ENCODE assay signal across 23 cellular contexts in genomic region chr10:48502791-48503190, GRCh38.
"Had no signal": no experiment of that assay in that cellular context is flagged by ENCODE, and none has a peak within 500 bp of the region (broad histone marks: within the 10 kb centered on the region; RNA-seq: fewer than 3 reads in every experiment).

No MANE protein-coding gene starts in this region.

- H3K9me3 ChIP-seq: ascending aorta, body of pancreas, Peyer's patch had no signal

- H3K36me3 Mint-ChIP-seq: activated naive CD4-positive, alpha-beta T cell treated with anti-CD3 and anti-CD28 coated beads, Interleukin-2, amount 50 U/mL, for 72 hours; WTC11 had no signal

- H3K27me3 Mint-ChIP-seq: activated naive CD8-positive, alpha-beta T cell treated with anti-CD3 and anti-CD28 coated beads, Interleukin-2, amount 50 U/mL, for 24 hours had no signal

- H3K27me3 ChIP-seq: ascending aorta, body of pancreas, Peyer's patch had no signal

- H3K4me1 Mint-ChIP-seq: activated CD4-positive, alpha-beta T cell treated with anti-CD3 and anti-CD28 coated beads, Interleukin-2, amount 10 ng/mL, durations not matched to agents 24 days and 14 days; central memory CD8-positive, alpha-beta T cell had no signal

- DNase-seq: activated CD4-positive, alpha-beta T cell treated with anti-CD3 and anti-CD28 coated beads, Interleukin-2, amount 10 ng/mL, durations not matched to agents 24 days and 14 days; activated CD4-positive, alpha-beta T cell treated with anti-CD3 and anti-CD28 coated beads, Interleukin-2, amount 50 U/mL, for 48 hours; activated naive CD4-positive, alpha-beta T cell treated with Interleukin-2 at 50 U/mL for 16 hours; activated naive CD8-positive, alpha-beta T cell treated with anti-CD3 and anti-CD28 coated beads, Interleukin-2, amount 50 U/mL, for 24 hours; activated T-cell treated with anti-CD3 and anti-CD28 coated beads, Interleukin-2, amount 50 U/mL, for 1 hour; amniotic stem cell; body of pancreas; NCI-H1092; NCI-H2029; NCI-H2107; NCI-H2171 treated with DMSO at 0.1 percent for 48 hours; NCI-H226; NCI-H526; NCI-H774; SHP77 treated with DMSO at 0.1 percent for 48 hours had no signal

- H3K27ac ChIP-seq: ascending aorta, body of pancreas, KMS-11, Peyer's patch had no signal

- H3K27ac Mint-ChIP-seq: activated CD4-positive, alpha-beta T cell treated with anti-CD3 and anti-CD28 coated beads, Interleukin-2, amount 10 ng/mL, durations not matched to agents 24 days and 14 days; activated naive CD4-positive, alpha-beta T cell treated with anti-CD3 and anti-CD28 coated beads, Interleukin-2, amount 50 U/mL, for 72 hours; activated naive CD8-positive, alpha-beta T cell treated with anti-CD3 and anti-CD28 coated beads, Interleukin-2, amount 50 U/mL, for 24 hours; activated T-helper 1 cell treated with anti-CD3 and anti-CD28 coated beads, Interleukin-12 subunit alpha, Interleukin-12 subunit beta, Interleukin-2, Interleukin-4 antibody, amounts not matched to agents 30 ng/mL and 10 ng/mL and 1 ng/mL, durations not matched to agents 14 hours and 24 hours and 36 hours; T-helper 1 cell treated with Interleukin-12 subunit alpha and Interleukin-12 subunit beta and Interleukin-4 antibody, amounts not matched to agents 30 μg/mL and 1 μg/mL, for 36 hours; WTC11 had no signal

- H3K36me3 ChIP-seq: ascending aorta, Peyer's patch had no signal

- H3K4me3 ChIP-seq: ascending aorta, body of pancreas, Peyer's patch had no signal

- H3K4me1 ChIP-seq: ascending aorta, body of pancreas, Peyer's patch had no signal

- H3K9me3 Mint-ChIP-seq: activated CD4-positive, alpha-beta T cell treated with anti-CD3 and anti-CD28 coated beads, Interleukin-2, amount 10 ng/mL, durations not matched to agents 24 days and 14 days; activated naive CD4-positive, alpha-beta T cell treated with anti-CD3 and anti-CD28 coated beads, Interleukin-2, amount 50 U/mL, for 72 hours; activated naive CD8-positive, alpha-beta T cell treated with anti-CD3 and anti-CD28 coated beads, Interleukin-2, amount 50 U/mL, for 24 hours; activated T-helper 1 cell treated with anti-CD3 and anti-CD28 coated beads, Interleukin-12 subunit alpha, Interleukin-12 subunit beta, Interleukin-2, Interleukin-4 antibody, amounts not matched to agents 30 ng/mL and 10 ng/mL and 1 ng/mL, durations not matched to agents 14 hours and 24 hours and 36 hours; central memory CD8-positive, alpha-beta T cell; T-helper 1 cell treated with Interleukin-12 subunit alpha and Interleukin-12 subunit beta and Interleukin-4 antibody, amounts not matched to agents 30 μg/mL and 1 μg/mL, for 36 hours; WTC11 had no signal

- H3K4me3 Mint-ChIP-seq: activated CD4-positive, alpha-beta T cell treated with anti-CD3 and anti-CD28 coated beads, Interleukin-2, amount 10 ng/mL, durations not matched to agents 24 days and 14 days; activated naive CD8-positive, alpha-beta T cell treated with anti-CD3 and anti-CD28 coated beads, Interleukin-2, amount 50 U/mL, for 24 hours; activated T-helper 1 cell treated with anti-CD3 and anti-CD28 coated beads, Interleukin-12 subunit alpha, Interleukin-12 subunit beta, Interleukin-2, Interleukin-4 antibody, amounts not matched to agents 30 ng/mL and 10 ng/mL and 1 ng/mL, durations not matched to agents 14 hours and 24 hours and 36 hours; central memory CD8-positive, alpha-beta T cell; T-helper 1 cell treated with Interleukin-12 subunit alpha and Interleukin-12 subunit beta and Interleukin-4 antibody, amounts not matched to agents 30 μg/mL and 1 μg/mL, for 36 hours; WTC11 had no signal

- ATAC-seq: activated naive CD4-positive, alpha-beta T cell treated with anti-CD3 and anti-CD28 coated beads, Interleukin-2, amount 50 U/mL, for 72 hours; activated naive CD8-positive, alpha-beta T cell treated with anti-CD3 and anti-CD28 coated beads, Interleukin-2, amount 50 U/mL, for 24 hours; body of pancreas; WTC11 had no signal
